ENCODE assay signal across 16 cellular contexts in the genomic region with DNA sequence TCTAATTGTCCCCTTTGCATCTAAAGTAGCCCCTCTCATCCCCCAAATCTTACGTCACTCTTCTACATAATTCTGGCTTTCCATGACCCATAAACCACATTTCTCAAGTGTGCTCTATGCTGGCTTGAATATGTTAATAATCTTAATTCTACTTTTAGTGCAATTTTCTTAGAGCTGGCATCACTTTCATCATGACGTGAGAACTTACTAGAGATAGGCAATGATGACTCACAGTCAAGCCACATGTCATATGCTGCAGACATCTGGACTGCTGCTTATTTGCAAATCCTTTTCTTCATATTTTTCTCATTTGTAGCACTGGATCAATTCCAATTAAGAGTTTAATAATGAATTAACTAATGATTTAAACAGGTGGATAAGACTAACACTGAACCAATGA.
DNase-seq lines count a peak whose midpoint lies in the region; ATAC-seq and TF ChIP-seq lines count a peak whose summit lies in the region.
"Had no signal": no experiment of that assay in that cellular context is flagged by ENCODE, and none has a peak within 500 bp of the region (broad histone marks: within the 10 kb centered on the region; RNA-seq: fewer than 3 reads in every experiment).

No MANE protein-coding gene starts in this region.

- H3K9me3 ChIP-seq in vagina (no peaks in the 10 kb centered on the region), sigmoid colon (peaks cover 0 to 4% (median 0%) of the 10 kb centered on the region in 4 donors)

- H3K27me3 Mint-ChIP-seq in activated T-helper 1 cell treated with anti-CD3 and anti-CD28 coated beads, Interleukin-12 subunit alpha, Interleukin-12 subunit beta, Interleukin-2, Interleukin-4 antibody, amounts not matched to agents 30 ng/mL and 10 ng/mL and 1 ng/mL, durations not matched to agents 14 hours and 24 hours and 36 hours (ENCODE audit: insufficient read depth): peaks cover 10% of the 10 kb centered on the region

- H3K27ac Mint-ChIP-seq in activated T-helper 1 cell treated with anti-CD3 and anti-CD28 coated beads, Interleukin-12 subunit alpha, Interleukin-12 subunit beta, Interleukin-2, Interleukin-4 antibody, amounts not matched to agents 30 ng/mL and 10 ng/mL and 1 ng/mL, durations not matched to agents 14 hours and 24 hours and 36 hours: peak overlapping the region; percentile 7
- H3K27ac Mint-ChIP-seq: CD4-positive, CD25-positive, alpha-beta regulatory T cell; stimulated activated naive B cell treated with anti-CD40 and anti-IgM and Interleukin-4, amounts not matched to agents 10 μg/mL and 1 μg/mL and 100 μg/mL, for 72 hours had no signal

- H3K36me3 ChIP-seq in vagina (no peaks in the 10 kb centered on the region), sigmoid colon (no peaks in the 10 kb centered on the region)

- WGBS in sigmoid colon, 2 donors: 27 to 30% methylated on average over 2 of the region's 2 CpGs

- peak; percentile 36 for ATAC-seq in foreskin keratinocyte
- no peak for ATAC-seq in GM19452 (IDR thresholded peaks at IDR 0.05; ENCODE audit: unreplicated experiment)
- ATAC-seq: naive thymus-derived CD8-positive, alpha-beta T cell; stimulated activated naive B cell treated with anti-CD40 and anti-IgM and Interleukin-4, amounts not matched to agents 10 μg/mL and 1 μg/mL and 100 μg/mL, for 72 hours had no signal

- no peak for TF ChIP-seq EP300 in sigmoid colon (IDR thresholded peaks at IDR 0.05)

- TF ChIP-seq POLR2A in vagina (IDR thresholded peaks at IDR 0.05) (no peak), sigmoid colon (IDR thresholded peaks at IDR 0.05) (no peak)

- H3K4me3 ChIP-seq in vagina (no peak overlapping the region), sigmoid colon (no peak overlapping the region)
- H3K4me3 ChIP-seq: SK-N-MC had no signal

- intact Hi-C loops in activated T-helper 1 cell treated with anti-CD3 and anti-CD28 coated beads, Interleukin-12 subunit alpha, Interleukin-12 subunit beta, Interleukin-2, Interleukin-4 antibody, amounts not matched to agents 30 ng/mL and 10 ng/mL and 1 ng/mL, durations not matched to agents 14 hours and 24 hours and 36 hours (cut with micrococcal nuclease): no loop called here
- intact Hi-C loops in vagina (cut with DNase I): no loop called here
- intact Hi-C loops in sigmoid colon (cut with DNase I): no loop called here

- H3K36me3 Mint-ChIP-seq in activated T-helper 1 cell treated with anti-CD3 and anti-CD28 coated beads, Interleukin-12 subunit alpha, Interleukin-12 subunit beta, Interleukin-2, Interleukin-4 antibody, amounts not matched to agents 30 ng/mL and 10 ng/mL and 1 ng/mL, durations not matched to agents 14 hours and 24 hours and 36 hours (ENCODE audit: low read depth): no peaks in the 10 kb centered on the region
- H3K36me3 Mint-ChIP-seq: CD4-positive, CD25-positive, alpha-beta regulatory T cell; naive thymus-derived CD8-positive, alpha-beta T cell; stimulated activated naive B cell treated with anti-CD40 and anti-IgM and Interleukin-4, amounts not matched to agents 10 μg/mL and 1 μg/mL and 100 μg/mL, for 72 hours had no signal

- no peaks in the 10 kb centered on the region for H3K27me3 ChIP-seq in foreskin keratinocyte
- no peaks in the 10 kb centered on the region for H3K27me3 ChIP-seq in vagina
- no peaks in the 10 kb centered on the region for H3K27me3 ChIP-seq in sigmoid colon

- peak; percentile 56 for DNase-seq in AG08395 (ENCODE audit: low spot score)
- peak; percentile 18 for DNase-seq in GM03348 (ENCODE audit: low spot score)
- DNase-seq in activated T-helper 1 cell treated with anti-CD3 and anti-CD28 coated beads, Interleukin-12 subunit alpha, Interleukin-12 subunit beta, Interleukin-2, Interleukin-4 antibody, amounts not matched to agents 30 ng/mL and 10 ng/mL and 1 ng/mL, durations not matched to agents 14 hours and 24 hours and 36 hours (ENCODE audit: low spot score): no peak
- peak in 1 of 2 donors; percentile 18 for DNase-seq in foreskin keratinocyte
- DNase-seq in vagina (ENCODE audit: extremely low spot score in 2 of 2): no peak
- no peak for DNase-seq in sigmoid colon
- no peak for DNase-seq in OCI-M2 (lab: John Stamatoyannopoulos, UW; ENCODE audit: unreplicated experiment)
- DNase-seq: CD4-positive, CD25-positive, alpha-beta regulatory T cell; KBM-7; naive thymus-derived CD8-positive, alpha-beta T cell; NCI-H1930; NCI-H82; stimulated activated CD4-positive, alpha-beta T cell treated with anti-CD3 and anti-CD28 coated beads, Interleukin-4, amount 100 ng/mL, for 24 hours; stimulated activated naive B cell treated with anti-CD40 and anti-IgM and Interleukin-4, amounts not matched to agents 10 μg/mL and 1 μg/mL and 100 μg/mL, for 72 hours had no signal

- H3K27ac ChIP-seq in foreskin keratinocyte (no peak overlapping the region), vagina (no peak overlapping the region), sigmoid colon (no peak overlapping the region)
- H3K27ac ChIP-seq: SK-N-MC had no signal

- peaks cover 5% of the 10 kb centered on the region for H3K4me1 Mint-ChIP-seq in activated T-helper 1 cell treated with anti-CD3 and anti-CD28 coated beads, Interleukin-12 subunit alpha, Interleukin-12 subunit beta, Interleukin-2, Interleukin-4 antibody, amounts not matched to agents 30 ng/mL and 10 ng/mL and 1 ng/mL, durations not matched to agents 14 hours and 24 hours and 36 hours (ENCODE audit: low read depth)
- H3K4me1 Mint-ChIP-seq: CD4-positive, CD25-positive, alpha-beta regulatory T cell had no signal

- no peak overlapping the region for H3K4me3 Mint-ChIP-seq in activated T-helper 1 cell treated with anti-CD3 and anti-CD28 coated beads, Interleukin-12 subunit alpha, Interleukin-12 subunit beta, Interleukin-2, Interleukin-4 antibody, amounts not matched to agents 30 ng/mL and 10 ng/mL and 1 ng/mL, durations not matched to agents 14 hours and 24 hours and 36 hours
- H3K4me3 Mint-ChIP-seq: CD4-positive, CD25-positive, alpha-beta regulatory T cell; naive thymus-derived CD8-positive, alpha-beta T cell; stimulated activated naive B cell treated with anti-CD40 and anti-IgM and Interleukin-4, amounts not matched to agents 10 μg/mL and 1 μg/mL and 100 μg/mL, for 72 hours had no signal

- no peak for TF ChIP-seq CTCF in foreskin keratinocyte (conservative IDR thresholded peaks at IDR 0.05)
- no peak for TF ChIP-seq CTCF in vagina (IDR thresholded peaks at IDR 0.05)
- no peak for TF ChIP-seq CTCF in sigmoid colon (IDR thresholded peaks at IDR 0.05)

- H3K4me1 ChIP-seq in foreskin keratinocyte (no peaks in the 10 kb centered on the region), vagina (no peaks in the 10 kb centered on the region), sigmoid colon (no peaks in the 10 kb centered on the region)

- no peaks in the 10 kb centered on the region for H3K9me3 Mint-ChIP-seq in activated T-helper 1 cell treated with anti-CD3 and anti-CD28 coated beads, Interleukin-12 subunit alpha, Interleukin-12 subunit beta, Interleukin-2, Interleukin-4 antibody, amounts not matched to agents 30 ng/mL and 10 ng/mL and 1 ng/mL, durations not matched to agents 14 hours and 24 hours and 36 hours
- H3K9me3 Mint-ChIP-seq: CD4-positive, CD25-positive, alpha-beta regulatory T cell had no signal

Comparison
In these comparisons a context has a peak if more than half of its experiments do, and no peak if none do; other contexts are left out.
1. DNase-seq: peak in AG08395 (single experiment) and GM03348 (single experiment); none in activated T-helper 1 cell treated with anti-CD3 and anti-CD28 coated beads, Interleukin-12 subunit alpha, Interleukin-12 subunit beta, Interleukin-2, Interleukin-4 antibody, amounts not matched to agents 30 ng/mL and 10 ng/mL and 1 ng/mL, durations not matched to agents 14 hours and 24 hours and 36 hours (single experiment), vagina (0 of 2), sigmoid colon (single experiment) and OCI-M2 (single experiment).